In genomic region chr4:111450867-111451266, GRCh38 we compare ENCODE assay signal across 13 cellular contexts.
DNase-seq lines count a peak whose midpoint lies in the region; ATAC-seq and TF ChIP-seq lines count a peak whose summit lies in the region.
"Had no signal": no experiment of that assay in that cellular context is flagged by ENCODE, and none has a peak within 500 bp of the region (broad histone marks: within the 10 kb centered on the region; RNA-seq: fewer than 3 reads in every experiment).

No MANE protein-coding gene starts in this region.

- DNase-seq in ACHN: peak; percentile 15
- peak; percentile 15 for DNase-seq in HT1080 (ENCODE audit: low read depth)
- no peak for DNase-seq in RWPE2 (ENCODE audit: low spot score)
- DNase-seq in iris pigment epithelial cell (ENCODE audit: low read depth): peak; percentile 40
- DNase-seq in inferior parietal cortex (ENCODE audit: extremely low spot score): no peak
- no peak for DNase-seq in NCI-H2107 (lab: John Stamatoyannopoulos, UW)
- no peak for DNase-seq in activated CD4-positive, CD25-positive, alpha-beta regulatory T cell treated with anti-CD3 and anti-CD28 coated beads, Interleukin-2, amount 50 U/mL, for 72 hours
- DNase-seq: 8988T, C1 segment of cervical spinal cord, NCI-H1048, NCI-H146, SIG-M5 had no signal

- H3K4me1 ChIP-seq in RWPE2 (ENCODE audit: insufficient read depth, poor library complexity, severe bottlenecking): peaks cover 16% of the 10 kb centered on the region

- no peaks in the 10 kb centered on the region for H3K36me3 ChIP-seq in RWPE2 (ENCODE audit: low read depth)

- peak; percentile 44; the same call in 1 of the 3 replicates for ATAC-seq in RWPE2 (ENCODE audit: low read depth)
- ATAC-seq in HG03521 (IDR thresholded peaks at IDR 0.05; ENCODE audit: unreplicated experiment): no peak

- no peaks in the 10 kb centered on the region for H3K9me3 ChIP-seq in RWPE2 (ENCODE audit: severe bottlenecking)

- no peaks in the 10 kb centered on the region for H3K27me3 ChIP-seq in RWPE2 (ENCODE audit: insufficient read depth, poor library complexity, severe bottlenecking)

- no peak overlapping the region for H3K27ac ChIP-seq in RWPE2 (ENCODE audit: poor library complexity, severe bottlenecking)

- in situ Hi-C loops in ACHN (cut with HindIII; ENCODE audit: low pct_ligation_motif_present, low pct_unique_long_range_greater_than_20kb, low sequenced_read_pairs): no loop called here

- H3K4me3 ChIP-seq in RWPE2 (ENCODE audit: severe bottlenecking): no peak overlapping the region

- TF ChIP-seq CTCF in RWPE2 (IDR thresholded peaks at IDR 0.05; ENCODE audit: poor library complexity, severe bottlenecking): no peak

Comparison
In these comparisons a context has a peak if more than half of its experiments do, and no peak if none do; other contexts are left out.
1. DNase-seq: peak in ACHN (single experiment), HT1080 (single experiment) and iris pigment epithelial cell (single experiment); none in RWPE2 (single experiment), inferior parietal cortex (single experiment), NCI-H2107 (single experiment) and activated CD4-positive, CD25-positive, alpha-beta regulatory T cell treated with anti-CD3 and anti-CD28 coated beads, Interleukin-2, amount 50 U/mL, for 72 hours (single experiment).